25 cellular contexts compared by ENCODE assay signal in genomic region chr17:34082404-34082803, GRCh38.
"Had no signal": no experiment of that assay in that cellular context is flagged by ENCODE, and none has a peak within 500 bp of the region (broad histone marks: within the 10 kb centered on the region; RNA-seq: fewer than 3 reads in every experiment).

No MANE protein-coding gene starts in this region.

- H3K9ac ChIP-seq: neural progenitor cell, parathyroid adenoma had no signal

- H3K9me3 ChIP-seq: ovary, psoas muscle, right lobe of liver, sigmoid colon, stomach, thoracic aorta, thyroid gland, tibial nerve, upper lobe of left lung, vagina had no signal

- H3K79me2 ChIP-seq: parathyroid adenoma had no signal

- H3K4me1 ChIP-seq: neural progenitor cell, parathyroid adenoma, psoas muscle, right lobe of liver, sigmoid colon, stomach, thyroid gland, tibial nerve, upper lobe of left lung, vagina had no signal

- H3K36me3 ChIP-seq: neural progenitor cell, ovary, right lobe of liver, sigmoid colon, stomach, thoracic aorta, thyroid gland, tibial nerve, upper lobe of left lung, vagina had no signal

- FAIRE-seq: small intestine, urothelium cell line had no signal

- H3K27ac ChIP-seq: neural progenitor cell, ovary, parathyroid adenoma, psoas muscle, right lobe of liver, sigmoid colon, stomach, thoracic aorta, thyroid gland, tibial nerve, upper lobe of left lung, vagina had no signal

- DNase-seq: occipital lobe; ovary; posterior cingulate gyrus; psoas muscle; right cardiac atrium; right lobe of liver; sigmoid colon; small intestine; stimulated activated CD4-positive, alpha-beta T cell treated with anti-CD3 and anti-CD28 coated beads, Interleukin-15, amount 100 ng/mL, for 24 hours; stimulated activated CD4-positive, alpha-beta T cell treated with anti-CD3 and anti-CD28 coated beads, Interleukin-2, amount 100 ng/mL, for 24 hours; stimulated activated CD4-positive, alpha-beta T cell treated with anti-CD3 and anti-CD28 coated beads, Interleukin-2, amount 100 ng/mL, for 48 hours; stimulated activated CD4-positive, alpha-beta T cell treated with anti-CD3 and anti-CD28 coated beads, Interleukin-4, amount 100 ng/mL, for 24 hours; stimulated activated naive B cell treated with anti-CD40 and anti-IgM and Interleukin-4, amounts not matched to agents 10 μg/mL and 1 μg/mL and 100 μg/mL, for 72 hours; stimulated activated naive CD4-positive, alpha-beta T cell treated with Interleukin-2 at 50 U/mL for 16 hours; stomach; thyroid gland; trophoblast cell; upper lobe of left lung had no signal

- H3K4me3 ChIP-seq: neural progenitor cell, ovary, psoas muscle, right lobe of liver, sigmoid colon, stomach, thoracic aorta, thyroid gland, tibial nerve, upper lobe of left lung, vagina had no signal

- H3K27me3 ChIP-seq: neural progenitor cell, ovary, right lobe of liver, thyroid gland, tibial nerve, upper lobe of left lung, vagina had no signal

- H2AFZ ChIP-seq: neural progenitor cell, parathyroid adenoma had no signal

- ATAC-seq: psoas muscle; right cardiac atrium; right lobe of liver; stimulated activated effector memory CD8-positive, alpha-beta T cell treated with anti-CD3 and anti-CD28 coated beads, Interleukin-12 subunit alpha, Interleukin-12 subunit beta, amount 100 ng/mL, for 72 hours; stimulated activated naive B cell treated with anti-CD40 and anti-IgM and Interleukin-4, amounts not matched to agents 10 μg/mL and 1 μg/mL and 100 μg/mL, for 72 hours had no signal

- H3K4me2 ChIP-seq: neural progenitor cell had no signal
